In genomic region chr19:31841755-31842154, GRCh38 we compare ENCODE assay signal across 39 cellular contexts.
"Had no signal": no experiment of that assay in that cellular context is flagged by ENCODE, and none has a peak within 500 bp of the region (broad histone marks: within the 10 kb centered on the region; RNA-seq: fewer than 3 reads in every experiment).

No MANE protein-coding gene starts in this region.

- H3K27me3 Mint-ChIP-seq: activated naive CD4-positive, alpha-beta T cell treated with anti-CD3 and anti-CD28 coated beads, Interleukin-2, amount 10 ng/mL, durations not matched to agents 7 days and 5 days; activated naive CD8-positive, alpha-beta T cell treated with anti-CD3 and anti-CD28 coated beads for 36 hours; activated naive CD8-positive, alpha-beta T cell treated with anti-CD3 and anti-CD28 coated beads, Interleukin-2, amount 10 ng/mL, durations not matched to agents 7 days and 5 days; activated T-cell treated with anti-CD3 and anti-CD28 coated beads, Interleukin-2, amount 50 U/mL, for 24 hours; central memory CD8-positive, alpha-beta T cell had no signal

- H3K9me3 Mint-ChIP-seq: activated naive CD4-positive, alpha-beta T cell treated with anti-CD3 and anti-CD28 coated beads, Interleukin-2, amount 50 U/mL, for 24 hours; activated naive CD8-positive, alpha-beta T cell treated with anti-CD3 and anti-CD28 coated beads, Interleukin-2, amount 10 ng/mL, durations not matched to agents 7 days and 5 days had no signal

- DNase-seq: activated effector memory CD4-positive, alpha-beta T cell treated with anti-CD3 and anti-CD28 coated beads, Interleukin-2, amount 50 U/mL, for 16 hours; activated effector memory CD4-positive, alpha-beta T cell treated with Interleukin-2 at 50 U/mL for 16 hours; activated gamma-delta T cell; activated gamma-delta T cell treated with Interleukin-2 at 50 U/mL for 16 hours; activated naive CD4-positive, alpha-beta T cell; activated naive CD4-positive, alpha-beta T cell treated with anti-CD3 and anti-CD28 coated beads for 36 hours; activated naive CD4-positive, alpha-beta T cell treated with anti-CD3 and anti-CD28 coated beads, Interleukin-2, amount 10 ng/mL, durations not matched to agents 7 days and 5 days; activated naive CD4-positive, alpha-beta T cell treated with anti-CD3 and anti-CD28 coated beads, Interleukin-2, amount 50 U/mL, for 16 hours; activated naive CD4-positive, alpha-beta T cell treated with Interleukin-2 at 50 U/mL for 16 hours; activated naive CD8-positive, alpha-beta T cell treated with anti-CD3 and anti-CD28 coated beads for 36 hours; activated naive CD8-positive, alpha-beta T cell treated with anti-CD3 and anti-CD28 coated beads, Interleukin-2, amount 10 ng/mL, durations not matched to agents 7 days and 5 days; activated naive CD8-positive, alpha-beta T cell treated with anti-CD3 and anti-CD28 coated beads, Interleukin-2, amount 50 U/mL, for 24 hours; activated T-cell treated with anti-CD3 and anti-CD28 coated beads, Interleukin-2, amount 50 U/mL, for 24 hours; activated T-cell treated with anti-CD3 and anti-CD28 coated beads, Interleukin-2, amount 50 U/mL, for 4 hours; activated T-cell treated with anti-CD3 and anti-CD28 coated beads, Interleukin-2, amount 50 U/mL, for 48 hours; activated T-cell treated with anti-CD3 and anti-CD28 coated beads, Interleukin-2, amount 50 U/mL, for 72 hours; adrenal gland; amniotic stem cell; amygdala; anterior cingulate cortex; aorta; body of pancreas; brain microvascular endothelial cell; caudate nucleus; central memory CD4-positive, alpha-beta T cell; cerebellar nuclear complex had no signal

- H3K4me1 Mint-ChIP-seq: activated naive CD4-positive, alpha-beta T cell treated with anti-CD3 and anti-CD28 coated beads, Interleukin-2, amount 10 ng/mL, durations not matched to agents 7 days and 5 days; activated naive CD4-positive, alpha-beta T cell treated with anti-CD3 and anti-CD28 coated beads, Interleukin-2, amount 50 U/mL, for 24 hours; activated naive CD8-positive, alpha-beta T cell treated with anti-CD3 and anti-CD28 coated beads for 36 hours; activated naive CD8-positive, alpha-beta T cell treated with anti-CD3 and anti-CD28 coated beads, Interleukin-2, amount 10 ng/mL, durations not matched to agents 7 days and 5 days; activated naive CD8-positive, alpha-beta T cell treated with anti-CD3 and anti-CD28 coated beads, Interleukin-2, amount 50 U/mL, for 24 hours; activated T-helper 17 cell treated with anti-CD3 and anti-CD28 coated beads, Interleukin-2, amount 50 U/mL, for 72 hours; central memory CD8-positive, alpha-beta T cell had no signal

- H3K27ac Mint-ChIP-seq: activated naive CD4-positive, alpha-beta T cell treated with anti-CD3 and anti-CD28 coated beads for 36 hours; activated naive CD4-positive, alpha-beta T cell treated with anti-CD3 and anti-CD28 coated beads, Interleukin-2, amount 10 ng/mL, durations not matched to agents 7 days and 5 days; activated naive CD4-positive, alpha-beta T cell treated with anti-CD3 and anti-CD28 coated beads, Interleukin-2, amount 50 U/mL, for 24 hours; activated naive CD4-positive, alpha-beta T cell treated with anti-CD3 and anti-CD28 coated beads, Interleukin-2, amount 50 U/mL, for 72 hours; activated naive CD8-positive, alpha-beta T cell; activated naive CD8-positive, alpha-beta T cell treated with anti-CD3 and anti-CD28 coated beads for 36 hours; activated naive CD8-positive, alpha-beta T cell treated with anti-CD3 and anti-CD28 coated beads, Interleukin-2, amount 10 ng/mL, durations not matched to agents 7 days and 5 days; activated naive CD8-positive, alpha-beta T cell treated with anti-CD3 and anti-CD28 coated beads, Interleukin-2, amount 50 U/mL, for 24 hours; activated T-cell treated with anti-CD3 and anti-CD28 coated beads, Interleukin-2, amount 50 U/mL, for 24 hours; activated T-cell treated with anti-CD3 and anti-CD28 coated beads, Interleukin-2, amount 50 U/mL, for 72 hours; activated T-helper 1 cell treated with anti-CD3 and anti-CD28 coated beads, Interleukin-12 subunit alpha, Interleukin-12 subunit beta, Interleukin-2, Interleukin-4 antibody, amounts not matched to agents 30 ng/mL and 10 ng/mL and 1 ng/mL, durations not matched to agents 14 hours and 24 hours and 36 hours; activated T-helper 17 cell treated with anti-CD3 and anti-CD28 coated beads, Interleukin-2, amount 50 U/mL, for 72 hours; activated T-helper 2 cell treated with anti-CD3 and anti-CD28 coated beads, Interferon-gamma antibody, Interleukin-2, Interleukin-4, amounts not matched to agents 10 μg/mL and 5 μg/mL and 100 μg/mL, durations not matched to agents 14 hours and 24 hours and 36 hours; brain had no signal

- H3K27me3 ChIP-seq: adrenal gland, ascending aorta, body of pancreas, brain microvascular endothelial cell, breast epithelium, cardiac muscle cell had no signal

- FAIRE-seq: astrocyte, bronchial epithelial cell had no signal

- H3K27ac ChIP-seq: adrenal gland, ascending aorta, body of pancreas, brain microvascular endothelial cell, breast epithelium, cardiac muscle cell had no signal

- H3K4me3 Mint-ChIP-seq: activated naive CD4-positive, alpha-beta T cell treated with anti-CD3 and anti-CD28 coated beads for 36 hours; activated naive CD4-positive, alpha-beta T cell treated with anti-CD3 and anti-CD28 coated beads, Interleukin-2, amount 10 ng/mL, durations not matched to agents 7 days and 5 days; activated naive CD4-positive, alpha-beta T cell treated with anti-CD3 and anti-CD28 coated beads, Interleukin-2, amount 50 U/mL, for 24 hours; activated naive CD8-positive, alpha-beta T cell; activated naive CD8-positive, alpha-beta T cell treated with anti-CD3 and anti-CD28 coated beads for 36 hours; activated naive CD8-positive, alpha-beta T cell treated with anti-CD3 and anti-CD28 coated beads, Interleukin-2, amount 10 ng/mL, durations not matched to agents 7 days and 5 days; activated naive CD8-positive, alpha-beta T cell treated with anti-CD3 and anti-CD28 coated beads, Interleukin-2, amount 50 U/mL, for 24 hours; activated T-cell treated with anti-CD3 and anti-CD28 coated beads, Interleukin-2, amount 50 U/mL, for 24 hours; activated T-cell treated with anti-CD3 and anti-CD28 coated beads, Interleukin-2, amount 50 U/mL, for 4 hours; activated T-cell treated with anti-CD3 and anti-CD28 coated beads, Interleukin-2, amount 50 U/mL, for 72 hours; activated T-helper 1 cell treated with anti-CD3 and anti-CD28 coated beads, Interleukin-12 subunit alpha, Interleukin-12 subunit beta, Interleukin-2, Interleukin-4 antibody, amounts not matched to agents 30 ng/mL and 10 ng/mL and 1 ng/mL, durations not matched to agents 14 hours and 24 hours and 36 hours; activated T-helper 17 cell treated with anti-CD3 and anti-CD28 coated beads, Interleukin-2, amount 50 U/mL, for 72 hours; brain; central memory CD8-positive, alpha-beta T cell had no signal

- ATAC-seq: activated naive CD4-positive, alpha-beta T cell treated with anti-CD3 and anti-CD28 coated beads, Interleukin-2, amount 50 U/mL, for 72 hours; activated naive CD8-positive, alpha-beta T cell treated with anti-CD3 and anti-CD28 coated beads, Interleukin-2, amount 50 U/mL, for 24 hours; activated T-cell treated with anti-CD3 and anti-CD28 coated beads, Interleukin-2, amount 50 U/mL, for 4 hours; activated T-cell treated with anti-CD3 and anti-CD28 coated beads, Interleukin-2, amount 50 U/mL, for 72 hours; activated T-helper 17 cell treated with anti-CD3 and anti-CD28 coated beads, Interleukin-2, amount 50 U/mL, for 72 hours; body of pancreas had no signal

- H3K36me3 ChIP-seq: adrenal gland, ascending aorta, brain microvascular endothelial cell, breast epithelium, cardiac muscle cell had no signal

- H3K4me1 ChIP-seq: adrenal gland, ascending aorta, body of pancreas, breast epithelium had no signal

- H3K36me3 Mint-ChIP-seq: activated naive CD4-positive, alpha-beta T cell treated with anti-CD3 and anti-CD28 coated beads, Interleukin-2, amount 10 ng/mL, durations not matched to agents 7 days and 5 days; activated naive CD4-positive, alpha-beta T cell treated with anti-CD3 and anti-CD28 coated beads, Interleukin-2, amount 50 U/mL, for 24 hours; activated naive CD8-positive, alpha-beta T cell; activated naive CD8-positive, alpha-beta T cell treated with anti-CD3 and anti-CD28 coated beads for 36 hours; activated naive CD8-positive, alpha-beta T cell treated with anti-CD3 and anti-CD28 coated beads, Interleukin-2, amount 10 ng/mL, durations not matched to agents 7 days and 5 days had no signal

- H3K4me3 ChIP-seq: adrenal gland, ascending aorta, body of pancreas, breast epithelium, cardiac muscle cell had no signal
